ENCODE assay signal across 1 cellular context in the genomic region with DNA sequence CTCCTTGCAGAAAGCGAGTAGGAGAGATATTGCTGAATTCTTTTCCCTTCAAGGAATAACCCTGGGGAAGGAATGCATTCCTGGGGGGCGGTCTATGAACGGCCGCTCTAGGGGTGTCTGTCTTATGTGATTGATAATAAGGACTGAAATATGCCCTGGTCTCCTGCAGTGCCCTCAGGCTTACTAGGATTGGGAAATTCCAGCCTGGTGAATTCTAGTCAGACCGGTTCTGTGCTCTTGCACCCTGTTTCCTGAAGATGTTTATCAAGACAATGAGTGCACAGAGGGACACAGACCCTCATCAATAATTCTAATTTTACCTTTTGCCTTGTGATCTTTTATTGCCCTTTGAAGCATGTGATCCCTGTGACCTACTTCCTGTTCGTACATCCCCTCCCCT.
TF ChIP-seq lines count a peak whose summit lies in the region.

No MANE protein-coding gene starts in this region.

TF ChIP-seq in WTC11, 78 proteins besides CTCF, POLR2A, EP300 and RAD21 (continued from another document):
- TF ChIP-seq, protein P1, sequence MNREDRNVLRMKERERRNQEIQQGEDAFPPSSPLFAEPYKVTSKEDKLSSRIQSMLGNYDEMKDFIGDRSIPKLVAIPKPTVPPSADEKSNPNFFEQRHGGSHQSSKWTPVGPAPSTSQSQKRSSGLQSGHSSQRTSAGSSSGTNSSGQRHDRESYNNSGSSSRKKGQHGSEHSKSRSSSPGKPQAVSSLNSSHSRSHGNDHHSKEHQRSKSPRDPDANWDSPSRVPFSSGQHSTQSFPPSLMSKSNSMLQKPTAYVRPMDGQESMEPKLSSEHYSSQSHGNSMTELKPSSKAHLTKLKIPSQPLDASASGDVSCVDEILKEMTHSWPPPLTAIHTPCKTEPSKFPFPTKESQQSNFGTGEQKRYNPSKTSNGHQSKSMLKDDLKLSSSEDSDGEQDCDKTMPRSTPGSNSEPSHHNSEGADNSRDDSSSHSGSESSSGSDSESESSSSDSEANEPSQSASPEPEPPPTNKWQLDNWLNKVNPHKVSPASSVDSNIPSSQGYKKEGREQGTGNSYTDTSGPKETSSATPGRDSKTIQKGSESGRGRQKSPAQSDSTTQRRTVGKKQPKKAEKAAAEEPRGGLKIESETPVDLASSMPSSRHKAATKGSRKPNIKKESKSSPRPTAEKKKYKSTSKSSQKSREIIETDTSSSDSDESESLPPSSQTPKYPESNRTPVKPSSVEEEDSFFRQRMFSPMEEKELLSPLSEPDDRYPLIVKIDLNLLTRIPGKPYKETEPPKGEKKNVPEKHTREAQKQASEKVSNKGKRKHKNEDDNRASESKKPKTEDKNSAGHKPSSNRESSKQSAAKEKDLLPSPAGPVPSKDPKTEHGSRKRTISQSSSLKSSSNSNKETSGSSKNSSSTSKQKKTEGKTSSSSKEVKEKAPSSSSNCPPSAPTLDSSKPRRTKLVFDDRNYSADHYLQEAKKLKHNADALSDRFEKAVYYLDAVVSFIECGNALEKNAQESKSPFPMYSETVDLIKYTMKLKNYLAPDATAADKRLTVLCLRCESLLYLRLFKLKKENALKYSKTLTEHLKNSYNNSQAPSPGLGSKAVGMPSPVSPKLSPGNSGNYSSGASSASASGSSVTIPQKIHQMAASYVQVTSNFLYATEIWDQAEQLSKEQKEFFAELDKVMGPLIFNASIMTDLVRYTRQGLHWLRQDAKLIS (CRISPR knock-in tag; IDR thresholded peaks at IDR 0.05; ENCODE audit: borderline replicate concordance) = no peak
- no peak for TF ChIP-seq TCF7 (CRISPR knock-in tag; IDR thresholded peaks at IDR 0.05; ENCODE audit: low read depth)
- TF ChIP-seq EMX1 (CRISPR knock-in tag; IDR thresholded peaks at IDR 0.05) = no peak
- TF ChIP-seq, protein P2, sequence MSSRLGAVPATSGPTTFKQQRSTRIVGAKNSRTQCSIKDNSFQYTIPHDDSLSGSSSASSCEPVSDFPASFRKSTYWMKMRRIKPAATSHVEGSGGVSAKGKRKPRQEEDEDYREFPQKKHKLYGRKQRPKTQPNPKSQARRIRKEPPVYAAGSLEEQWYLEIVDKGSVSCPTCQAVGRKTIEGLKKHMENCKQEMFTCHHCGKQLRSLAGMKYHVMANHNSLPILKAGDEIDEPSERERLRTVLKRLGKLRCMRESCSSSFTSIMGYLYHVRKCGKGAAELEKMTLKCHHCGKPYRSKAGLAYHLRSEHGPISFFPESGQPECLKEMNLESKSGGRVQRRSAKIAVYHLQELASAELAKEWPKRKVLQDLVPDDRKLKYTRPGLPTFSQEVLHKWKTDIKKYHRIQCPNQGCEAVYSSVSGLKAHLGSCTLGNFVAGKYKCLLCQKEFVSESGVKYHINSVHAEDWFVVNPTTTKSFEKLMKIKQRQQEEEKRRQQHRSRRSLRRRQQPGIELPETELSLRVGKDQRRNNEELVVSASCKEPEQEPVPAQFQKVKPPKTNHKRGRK (CRISPR knock-in tag; IDR thresholded peaks at IDR 0.05; ENCODE audit: borderline replicate concordance) = no peak
- TF ChIP-seq, protein P3, sequence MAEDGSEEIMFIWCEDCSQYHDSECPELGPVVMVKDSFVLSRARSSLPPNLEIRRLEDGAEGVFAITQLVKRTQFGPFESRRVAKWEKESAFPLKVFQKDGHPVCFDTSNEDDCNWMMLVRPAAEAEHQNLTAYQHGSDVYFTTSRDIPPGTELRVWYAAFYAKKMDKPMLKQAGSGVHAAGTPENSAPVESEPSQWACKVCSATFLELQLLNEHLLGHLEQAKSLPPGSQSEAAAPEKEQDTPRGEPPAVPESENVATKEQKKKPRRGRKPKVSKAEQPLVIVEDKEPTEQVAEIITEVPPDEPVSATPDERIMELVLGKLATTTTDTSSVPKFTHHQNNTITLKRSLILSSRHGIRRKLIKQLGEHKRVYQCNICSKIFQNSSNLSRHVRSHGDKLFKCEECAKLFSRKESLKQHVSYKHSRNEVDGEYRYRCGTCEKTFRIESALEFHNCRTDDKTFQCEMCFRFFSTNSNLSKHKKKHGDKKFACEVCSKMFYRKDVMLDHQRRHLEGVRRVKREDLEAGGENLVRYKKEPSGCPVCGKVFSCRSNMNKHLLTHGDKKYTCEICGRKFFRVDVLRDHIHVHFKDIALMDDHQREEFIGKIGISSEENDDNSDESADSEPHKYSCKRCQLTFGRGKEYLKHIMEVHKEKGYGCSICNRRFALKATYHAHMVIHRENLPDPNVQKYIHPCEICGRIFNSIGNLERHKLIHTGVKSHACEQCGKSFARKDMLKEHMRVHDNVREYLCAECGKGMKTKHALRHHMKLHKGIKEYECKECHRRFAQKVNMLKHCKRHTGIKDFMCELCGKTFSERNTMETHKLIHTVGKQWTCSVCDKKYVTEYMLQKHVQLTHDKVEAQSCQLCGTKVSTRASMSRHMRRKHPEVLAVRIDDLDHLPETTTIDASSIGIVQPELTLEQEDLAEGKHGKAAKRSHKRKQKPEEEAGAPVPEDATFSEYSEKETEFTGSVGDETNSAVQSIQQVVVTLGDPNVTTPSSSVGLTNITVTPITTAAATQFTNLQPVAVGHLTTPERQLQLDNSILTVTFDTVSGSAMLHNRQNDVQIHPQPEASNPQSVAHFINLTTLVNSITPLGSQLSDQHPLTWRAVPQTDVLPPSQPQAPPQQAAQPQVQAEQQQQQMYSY (CRISPR knock-in tag; IDR thresholded peaks at IDR 0.05) = no peak
- TF ChIP-seq TEAD1 (CRISPR knock-in tag; IDR thresholded peaks at IDR 0.05) = peak; percentile 63; the same call in 1 of the 2 replicates
TF ChIP-seq in WTC11: peak in this region for 2.
